13 cellular contexts compared by ENCODE assay signal in genomic region chr12:42744539-42745156, GRCh38.
DNase-seq lines count a peak whose midpoint lies in the region; FAIRE-seq and TF ChIP-seq lines count a peak whose summit lies in the region.
"Had no signal": no experiment of that assay in that cellular context is flagged by ENCODE, and none has a peak within 500 bp of the region (broad histone marks: within the 10 kb centered on the region; RNA-seq: fewer than 3 reads in every experiment).

No MANE protein-coding gene starts in this region.

- no peak for FAIRE-seq in GM12891 (lab: Jason Lieb, UNC)

- H2AFZ ChIP-seq in PC-9, result no peak overlapping the region
- H2AFZ ChIP-seq: parathyroid adenoma had no signal

- CTCF ChIA-PET in PC-9 (lab: Charles Lee), result interaction anchor here (0.6 kb wide), 1 partner anchor 15 kb away, joined by 3 read pairs; no protein-coding TSS in a partner anchor
- CTCF ChIA-PET in activated CD4-positive, alpha-beta memory T cell treated with anti-CD3 and anti-CD28 coated beads for 36 hours (lab: Charles Lee), result no interaction called here

- DNase-seq in ELR (ENCODE audit: low read depth), result peak; percentile 29
- peak; percentile 49 to 90 for DNase-seq in PC-9
- DNase-seq in fibroblast of gingiva (ENCODE audit: low read depth), result peak; percentile 90
- DNase-seq in osteocyte (ENCODE audit: extremely low spot score, unreplicated experiment), result no peak
- no peak for DNase-seq in OCI-M2 (lab: John Stamatoyannopoulos, UW; ENCODE audit: unreplicated experiment)
- DNase-seq in activated CD4-positive, alpha-beta memory T cell treated with anti-CD3 and anti-CD28 coated beads for 36 hours, result no peak
- no peak for DNase-seq in SJCRH30
- DNase-seq in GM12891 (ENCODE audit: insufficient read length, low spot score), result no peak
- DNase-seq: amygdala; CD4-positive, CD25-positive, alpha-beta regulatory T cell; NCI-H526; thyroid gland had no signal

- no peak for TF ChIP-seq POLR2A in GM12891 (IDR thresholded peaks at IDR 0.05; ENCODE audit: low read depth, low read length)

- H3K27ac ChIP-seq in PC-9, result peak overlapping the region; percentile 35; the same call in 1 of the 2 replicates
- H3K27ac ChIP-seq in SJCRH30, result no peak overlapping the region
- H3K27ac ChIP-seq: parathyroid adenoma, thyroid gland had no signal

- H3K4me3 Mint-ChIP-seq in osteocyte (ENCODE audit: unreplicated experiment), result no peak overlapping the region
- H3K4me3 Mint-ChIP-seq in activated CD4-positive, alpha-beta memory T cell treated with anti-CD3 and anti-CD28 coated beads for 36 hours, result no peak overlapping the region
- H3K4me3 Mint-ChIP-seq: CD4-positive, CD25-positive, alpha-beta regulatory T cell had no signal

- H3K4me1 Mint-ChIP-seq in osteocyte (ENCODE audit: unreplicated experiment), result peaks cover 47% of the 10 kb centered on the region
- no peaks in the 10 kb centered on the region for H3K4me1 Mint-ChIP-seq in activated CD4-positive, alpha-beta memory T cell treated with anti-CD3 and anti-CD28 coated beads for 36 hours (ENCODE audit: low read depth)
- H3K4me1 Mint-ChIP-seq: CD4-positive, CD25-positive, alpha-beta regulatory T cell had no signal

- peak overlapping the region; percentile 42 for H3K4me2 ChIP-seq in PC-9

- peaks cover 19% of the 10 kb centered on the region for H3K9me3 Mint-ChIP-seq in osteocyte (ENCODE audit: unreplicated experiment)
- peaks cover 18% of the 10 kb centered on the region for H3K9me3 Mint-ChIP-seq in activated CD4-positive, alpha-beta memory T cell treated with anti-CD3 and anti-CD28 coated beads for 36 hours

- H3K27me3 ChIP-seq in PC-9 (ENCODE audit: insufficient read depth, low read depth), result no peaks in the 10 kb centered on the region
- H3K27me3 ChIP-seq in SJCRH30, result no peaks in the 10 kb centered on the region
- H3K27me3 ChIP-seq: thyroid gland had no signal

- POLR2A ChIA-PET in PC-9 (lab: Charles Lee; ENCODE audit: unreplicated experiment), result no interaction called here
- POLR2A ChIA-PET in activated CD4-positive, alpha-beta memory T cell treated with anti-CD3 and anti-CD28 coated beads for 36 hours (lab: Charles Lee), result no interaction called here

- H3K36me3 ChIP-seq in PC-9 (ENCODE audit: low read depth) (no peaks in the 10 kb centered on the region), SJCRH30 (no peaks in the 10 kb centered on the region)
- H3K36me3 ChIP-seq: thyroid gland had no signal

- H3K9me2 ChIP-seq in PC-9 (ENCODE audit: insufficient read depth), result no peaks in the 10 kb centered on the region

- H3K36me3 Mint-ChIP-seq in osteocyte (ENCODE audit: unreplicated experiment), result peaks cover 2% of the 10 kb centered on the region
- H3K36me3 Mint-ChIP-seq in activated CD4-positive, alpha-beta memory T cell treated with anti-CD3 and anti-CD28 coated beads for 36 hours, result no peaks in the 10 kb centered on the region
- H3K36me3 Mint-ChIP-seq: CD4-positive, CD25-positive, alpha-beta regulatory T cell had no signal

- BruUV-seq in PC-9 (replicated peaks; lab: Mats Ljungman, UMichigan), result no TSS peak

- intact Hi-C loops in PC-9 (cut with micrococcal nuclease; ENCODE audit: unreplicated experiment), result loop anchor here (1.0 to 5.0 kb wide), 3 partner anchors 13 to 538 kb away; no protein-coding TSS in a partner anchor
- intact Hi-C loops in activated CD4-positive, alpha-beta memory T cell treated with anti-CD3 and anti-CD28 coated beads for 36 hours (cut with micrococcal nuclease), result no loop called here

- H3K4me1 ChIP-seq in PC-9 (replicated peaks; ENCODE audit: insufficient read depth) (peaks cover 27% of the 10 kb centered on the region), SJCRH30 (peaks cover 22% of the 10 kb centered on the region)
- H3K4me1 ChIP-seq: parathyroid adenoma, thyroid gland had no signal

- TF ChIP-seq CTCF in PC-9 (conservative IDR thresholded peaks at IDR 0.05) (no peak), osteocyte (IDR thresholded peaks at IDR 0.05) (no peak)

- H3K27me3 Mint-ChIP-seq in osteocyte (ENCODE audit: unreplicated experiment), result no peaks in the 10 kb centered on the region
- H3K27me3 Mint-ChIP-seq in activated CD4-positive, alpha-beta memory T cell treated with anti-CD3 and anti-CD28 coated beads for 36 hours, result no peaks in the 10 kb centered on the region

- H4K20me1 ChIP-seq in PC-9 (ENCODE audit: insufficient read depth), result no peaks in the 10 kb centered on the region

- H3K9me3 ChIP-seq in PC-9 (ENCODE audit: insufficient read depth, low read depth) (peaks cover 24% of the 10 kb centered on the region), SJCRH30 (replicated peaks) (no peaks in the 10 kb centered on the region)
- H3K9me3 ChIP-seq: thyroid gland had no signal

- peaks cover 18% of the 10 kb centered on the region for H3F3A ChIP-seq in PC-9 (ENCODE audit: insufficient read depth, low read depth)

- H3K4me3 ChIP-seq in PC-9 (no peak overlapping the region), SJCRH30 (no peak overlapping the region)
- H3K4me3 ChIP-seq: thyroid gland had no signal

- peak overlapping the region; percentile 35 for H3K27ac Mint-ChIP-seq in osteocyte (ENCODE audit: unreplicated experiment)
- H3K27ac Mint-ChIP-seq in activated CD4-positive, alpha-beta memory T cell treated with anti-CD3 and anti-CD28 coated beads for 36 hours, result no peak overlapping the region
- H3K27ac Mint-ChIP-seq: CD4-positive, CD25-positive, alpha-beta regulatory T cell had no signal

- H3K79me2 ChIP-seq in PC-9 (ENCODE audit: low read depth), result no peaks in the 10 kb centered on the region
- H3K79me2 ChIP-seq: parathyroid adenoma had no signal

TF ChIP-seq in GM12891, 5 proteins besides CTCF, POLR2A, EP300 and RAD21:
- TF ChIP-seq TAF1 (IDR thresholded peaks at IDR 0.05; ENCODE audit: low read depth, low read length), result no peak
- TF ChIP-seq POU2F2 (IDR thresholded peaks at IDR 0.05; ENCODE audit: low read depth, low read length), result no peak
- TF ChIP-seq SPI1 (IDR thresholded peaks at IDR 0.05; ENCODE audit: low read depth, low read length), result no peak
- no peak for TF ChIP-seq POLR2AphosphoS5 (IDR thresholded peaks at IDR 0.05; ENCODE audit: low read depth, low read length)
- TF ChIP-seq PAX5 (IDR thresholded peaks at IDR 0.05; ENCODE audit: insufficient read depth, low read length, severe bottlenecking), result no peak

Comparison
In these comparisons a context has a peak if more than half of its experiments do, and no peak if none do; other contexts are left out.
1. DNase-seq: peak in ELR (single experiment), PC-9 (2 of 2) and fibroblast of gingiva (single experiment); none in osteocyte (single experiment), OCI-M2 (single experiment), activated CD4-positive, alpha-beta memory T cell treated with anti-CD3 and anti-CD28 coated beads for 36 hours (single experiment), SJCRH30 (0 of 2) and GM12891 (single experiment).